15 cellular contexts compared by ENCODE assay signal in the genomic region with DNA sequence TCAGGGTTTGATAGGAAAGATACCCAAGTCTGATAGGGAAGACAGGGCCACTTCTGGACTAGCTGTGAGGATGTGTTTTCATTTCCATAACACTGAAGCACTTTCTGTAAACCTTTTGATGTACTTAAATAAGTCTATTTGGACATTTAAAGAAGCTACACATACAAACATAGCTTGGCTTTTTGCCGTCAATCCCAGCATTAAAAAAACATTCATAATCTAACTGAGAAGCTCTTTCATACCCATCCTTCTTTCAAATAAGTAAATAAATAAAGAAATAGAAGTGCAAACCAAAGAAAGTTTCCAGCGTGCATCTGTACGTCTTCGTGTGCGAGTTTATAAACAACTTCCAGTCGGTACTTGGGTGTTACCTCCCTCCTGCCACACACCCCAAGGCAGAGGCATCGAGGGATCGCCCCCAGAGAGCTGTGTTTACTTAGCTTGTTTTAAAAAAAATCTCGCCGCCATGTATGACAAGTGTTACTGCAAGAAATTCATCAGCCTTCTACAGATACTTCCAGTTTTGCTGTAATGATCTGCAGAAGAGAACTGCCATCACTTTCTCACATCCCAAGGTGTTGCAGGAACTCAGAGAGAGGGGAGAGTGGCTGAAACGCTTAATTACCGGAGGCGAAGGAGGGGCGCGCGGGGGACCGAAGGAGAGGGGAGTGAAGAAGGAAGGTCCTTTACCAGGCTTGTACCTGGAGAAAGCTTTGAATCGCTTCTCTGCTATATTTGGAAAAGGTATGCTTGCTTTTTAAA. TPM values are rescaled to one million over a fixed set of nuclear protein-coding genes. Genes with fewer than 3 reads are reported as not detected.
DNase-seq lines count a peak whose midpoint lies in the region; ATAC-seq and TF ChIP-seq lines count a peak whose summit lies in the region.
"Had no signal": no experiment of that assay in that cellular context is flagged by ENCODE, and none has a peak within 500 bp of the region (broad histone marks: within the 10 kb centered on the region; RNA-seq: fewer than 3 reads in every experiment).

No MANE protein-coding gene starts in this region.

- H3K36me3 ChIP-seq in breast epithelium, result no peaks in the 10 kb centered on the region
- H3K36me3 ChIP-seq in aorta (ENCODE audit: control insufficient read depth in 1 of 2, insufficient read depth in 2 of 2, low read length in 1 of 2), result no peaks in the 10 kb centered on the region
- H3K36me3 ChIP-seq: upper lobe of right lung had no signal

- H3K4me3 ChIP-seq in breast epithelium, result peak overlapping the region in 2 of 3 donors; percentile 41 to 49
- H3K4me3 ChIP-seq in dorsolateral prefrontal cortex, result peak overlapping the region in 53 of 59 donors; percentile 17 to 77 (median 58)
- H3K4me3 ChIP-seq in aorta (ENCODE audit: low read length in 2 of 2), result no peak overlapping the region
- H3K4me3 ChIP-seq: SK-N-MC had no signal

- peak overlapping the region; percentile 66 to 79 for H3K27ac ChIP-seq in breast epithelium
- H3K27ac ChIP-seq in dorsolateral prefrontal cortex, result peak overlapping the region in 57 of 59 donors; percentile 7 to 98 (median 73)
- H3K27ac ChIP-seq in aorta (ENCODE audit: low read depth in 1 of 2, low read length in 2 of 2), result no peak overlapping the region
- H3K27ac ChIP-seq: SK-N-MC, upper lobe of right lung had no signal

- CTCF ChIA-PET in MCF 10A (lab: Yijun Ruan, JAX), result interaction anchor here (0.6 to 0.9 kb wide), 3 partner anchors 20 to 1765 kb away, joined by 3 read pairs; no protein-coding TSS in a partner anchor

- TF ChIP-seq CTCF in breast epithelium (IDR thresholded peaks at IDR 0.05) (no peak), MCF 10A (IDR thresholded peaks at IDR 0.05; ENCODE audit: unreplicated experiment) (no peak), dorsolateral prefrontal cortex (IDR thresholded peaks at IDR 0.05 in 54 of 56, conservative IDR thresholded peaks at IDR 0.05 in 2 of 56; ENCODE audit: low read depth in 1 of 56, partially characterized antibody in 56 of 56) (no peak), mesothelial cell of epicardium (IDR thresholded peaks at IDR 0.05; ENCODE audit: unreplicated experiment) (no peak), type B pancreatic cell (conservative IDR thresholded peaks at IDR 0.05) (no peak)

- H3K4me1 Mint-ChIP-seq in MCF 10A (ENCODE audit: insufficient read depth, unreplicated experiment) (no peaks in the 10 kb centered on the region), mesothelial cell of epicardium (peaks cover 92% of the 10 kb centered on the region), type B pancreatic cell (ENCODE audit: unreplicated experiment) (peaks cover 69% of the 10 kb centered on the region)

- H3K27ac Mint-ChIP-seq in MCF 10A (ENCODE audit: low read depth, unreplicated experiment) (no peak overlapping the region), mesothelial cell of epicardium (peak overlapping the region; percentile 100), type B pancreatic cell (peak overlapping the region; percentile 99)

- 90 to 94% methylated on average over 18 of the region's 18 CpGs for WGBS in aorta, 2 donors

- BruUV-seq in MCF 10A (replicated peaks; lab: Mats Ljungman, UMichigan), result no TSS peak

- H3K36me3 Mint-ChIP-seq in MCF 10A (ENCODE audit: insufficient read depth, unreplicated experiment) (no peaks in the 10 kb centered on the region), mesothelial cell of epicardium (no peaks in the 10 kb centered on the region), type B pancreatic cell (no peaks in the 10 kb centered on the region)

- no peak for TF ChIP-seq POLR2A in breast epithelium (IDR thresholded peaks at IDR 0.05)

- peaks cover 0 to 10% of the 10 kb centered on the region in 2 donors for H3K27me3 ChIP-seq in breast epithelium
- peaks cover 0 to 78% (median 35%) of the 10 kb centered on the region in 45 donors for H3K27me3 ChIP-seq in dorsolateral prefrontal cortex
- no peaks in the 10 kb centered on the region for H3K27me3 ChIP-seq in aorta (ENCODE audit: control insufficient read depth in 1 of 2, insufficient read depth in 2 of 2, low read length in 1 of 2)

- no peaks in the 10 kb centered on the region for H3K9me3 ChIP-seq in breast epithelium
- H3K9me3 ChIP-seq in aorta (ENCODE audit: control insufficient read depth, low read length), result no peaks in the 10 kb centered on the region
- H3K9me3 ChIP-seq: upper lobe of right lung had no signal

- DNase-seq in breast epithelium (ENCODE audit: low spot score in 2 of 2), result no peak
- no peak for DNase-seq in MCF 10A (ENCODE audit: unreplicated experiment)
- no peak for DNase-seq in dorsolateral prefrontal cortex
- no peak for DNase-seq in mesothelial cell of epicardium (ENCODE audit: low spot score in 2 of 2, unreplicated experiment in 2 of 2)
- no peak for DNase-seq in type B pancreatic cell (ENCODE audit: extremely low spot score, unreplicated experiment)
- DNase-seq in GM19240 (ENCODE audit: insufficient read length, low spot score), result no peak
- DNase-seq in aorta, result no peak
- DNase-seq: activated CD4-positive, alpha-beta T cell treated with anti-CD3 and anti-CD28 coated beads for 1 hour; activated T-cell treated with anti-CD3 and anti-CD28 coated beads, Interleukin-2, amount 50 U/mL, for 1 hour; HCEC 1CT; naive B cell; NCI-H187 treated with DMSO at 0.1 percent for 48 hours; upper lobe of right lung had no signal

- H3K27me3 Mint-ChIP-seq in MCF 10A (ENCODE audit: insufficient read depth, unreplicated experiment) (no peaks in the 10 kb centered on the region), mesothelial cell of epicardium (ENCODE audit: low read depth) (no peaks in the 10 kb centered on the region), type B pancreatic cell (peaks cover 62% of the 10 kb centered on the region)

- H3K9me3 Mint-ChIP-seq in MCF 10A (ENCODE audit: unreplicated experiment) (no peaks in the 10 kb centered on the region), mesothelial cell of epicardium (no peaks in the 10 kb centered on the region), type B pancreatic cell (no peaks in the 10 kb centered on the region)

- H3K4me1 ChIP-seq in breast epithelium, result no peaks in the 10 kb centered on the region
- H3K4me1 ChIP-seq in aorta (ENCODE audit: control insufficient read depth in 1 of 2, insufficient read depth in 2 of 2, low read length in 2 of 2), result no peaks in the 10 kb centered on the region
- H3K4me1 ChIP-seq: upper lobe of right lung had no signal

- POLR2A ChIA-PET in MCF 10A (lab: Yijun Ruan, JAX), result no interaction called here

- no peak overlapping the region for H3K4me3 Mint-ChIP-seq in MCF 10A (ENCODE audit: unreplicated experiment)
- peak overlapping the region; percentile 98 for H3K4me3 Mint-ChIP-seq in mesothelial cell of epicardium
- peak overlapping the region; percentile 99 for H3K4me3 Mint-ChIP-seq in type B pancreatic cell

- ATAC-seq in aorta (ENCODE audit: low FRiP score), result no peak
- ATAC-seq in GM21515 (IDR thresholded peaks at IDR 0.05; ENCODE audit: unreplicated experiment), result no peak

- intact Hi-C loops in breast epithelium (cut with DNase I; ENCODE audit: low total_unique reads), result loop anchor here (10.0 kb wide), 1 partner anchor 225 kb away; no protein-coding TSS in a partner anchor
- intact Hi-C loops in MCF 10A (cut with micrococcal nuclease), result no loop called here
- intact Hi-C loops in dorsolateral prefrontal cortex (cut with DNase I), result loop anchor here (10.0 kb wide), 2 partner anchors 605 to 615 kb away; no protein-coding TSS in a partner anchor
- intact Hi-C loops in aorta (cut with DNase I), result loop anchor here in 1 of 2 donors (10.0 kb wide), 1 partner anchor 95 kb away; no protein-coding TSS in a partner anchor

RNA-seq across cellular contexts. Expression of gene MEIS2, which starts 9.0 kb away (rescaled TPM):
- total RNA-seq in breast epithelium (10 to 100 TPM; 18.2 to 55.8 (median 28.5) TPM), MCF 10A (2022) (6.9 and 10.3 TPM in 2 replicates), dorsolateral prefrontal cortex (10 to 100 TPM; 23.7 to 65.2 (median 44.8) TPM), mesothelial cell of epicardium (377 to 397 TPM (median 379 TPM) in 3 replicates), type B pancreatic cell (ENCODE audit: low replicate concordance) (152 and 211 TPM in 2 replicates), aorta (10 to 100 TPM; 29.1 to 58.7 TPM)
- 10 to 100 TPM; 20.7 to 22.8 TPM for polyA plus RNA-seq in aorta

Comparison
In these comparisons a context has a peak if more than half of its experiments do, and no peak if none do; other contexts are left out.
1. H3K27ac ChIP-seq: peak in breast epithelium (2 of 2) and dorsolateral prefrontal cortex (57 of 59); none in aorta (0 of 2).
2. H3K4me3 ChIP-seq: peak in breast epithelium (2 of 3) and dorsolateral prefrontal cortex (53 of 59); none in aorta (0 of 2).